ENCODE assay signal across 1 cellular context in the genomic region with DNA sequence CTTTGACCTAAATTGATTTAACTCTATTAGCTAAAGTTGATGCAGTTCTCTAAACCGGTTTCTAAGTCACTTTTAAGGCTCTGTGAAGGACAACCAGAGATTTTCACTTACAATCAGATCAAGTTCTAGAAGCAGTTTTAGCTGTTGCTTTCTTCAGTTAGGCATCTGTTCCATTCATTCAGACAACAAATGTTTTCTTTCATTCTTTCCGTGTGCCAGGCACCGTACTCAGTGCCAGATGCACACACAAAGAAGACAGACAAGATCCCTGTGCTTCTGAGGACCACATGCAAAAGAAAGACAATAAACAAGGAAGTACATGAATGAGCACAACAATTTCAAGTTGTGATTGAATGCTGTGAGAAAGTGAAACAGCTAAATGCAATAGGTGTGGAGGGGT.
TF ChIP-seq lines count a peak whose summit lies in the region.

No MANE protein-coding gene starts in this region.

TF ChIP-seq in GM23338, 12 proteins besides CTCF, POLR2A, EP300 and RAD21 (continued from another document):
- TF ChIP-seq, protein P1, sequence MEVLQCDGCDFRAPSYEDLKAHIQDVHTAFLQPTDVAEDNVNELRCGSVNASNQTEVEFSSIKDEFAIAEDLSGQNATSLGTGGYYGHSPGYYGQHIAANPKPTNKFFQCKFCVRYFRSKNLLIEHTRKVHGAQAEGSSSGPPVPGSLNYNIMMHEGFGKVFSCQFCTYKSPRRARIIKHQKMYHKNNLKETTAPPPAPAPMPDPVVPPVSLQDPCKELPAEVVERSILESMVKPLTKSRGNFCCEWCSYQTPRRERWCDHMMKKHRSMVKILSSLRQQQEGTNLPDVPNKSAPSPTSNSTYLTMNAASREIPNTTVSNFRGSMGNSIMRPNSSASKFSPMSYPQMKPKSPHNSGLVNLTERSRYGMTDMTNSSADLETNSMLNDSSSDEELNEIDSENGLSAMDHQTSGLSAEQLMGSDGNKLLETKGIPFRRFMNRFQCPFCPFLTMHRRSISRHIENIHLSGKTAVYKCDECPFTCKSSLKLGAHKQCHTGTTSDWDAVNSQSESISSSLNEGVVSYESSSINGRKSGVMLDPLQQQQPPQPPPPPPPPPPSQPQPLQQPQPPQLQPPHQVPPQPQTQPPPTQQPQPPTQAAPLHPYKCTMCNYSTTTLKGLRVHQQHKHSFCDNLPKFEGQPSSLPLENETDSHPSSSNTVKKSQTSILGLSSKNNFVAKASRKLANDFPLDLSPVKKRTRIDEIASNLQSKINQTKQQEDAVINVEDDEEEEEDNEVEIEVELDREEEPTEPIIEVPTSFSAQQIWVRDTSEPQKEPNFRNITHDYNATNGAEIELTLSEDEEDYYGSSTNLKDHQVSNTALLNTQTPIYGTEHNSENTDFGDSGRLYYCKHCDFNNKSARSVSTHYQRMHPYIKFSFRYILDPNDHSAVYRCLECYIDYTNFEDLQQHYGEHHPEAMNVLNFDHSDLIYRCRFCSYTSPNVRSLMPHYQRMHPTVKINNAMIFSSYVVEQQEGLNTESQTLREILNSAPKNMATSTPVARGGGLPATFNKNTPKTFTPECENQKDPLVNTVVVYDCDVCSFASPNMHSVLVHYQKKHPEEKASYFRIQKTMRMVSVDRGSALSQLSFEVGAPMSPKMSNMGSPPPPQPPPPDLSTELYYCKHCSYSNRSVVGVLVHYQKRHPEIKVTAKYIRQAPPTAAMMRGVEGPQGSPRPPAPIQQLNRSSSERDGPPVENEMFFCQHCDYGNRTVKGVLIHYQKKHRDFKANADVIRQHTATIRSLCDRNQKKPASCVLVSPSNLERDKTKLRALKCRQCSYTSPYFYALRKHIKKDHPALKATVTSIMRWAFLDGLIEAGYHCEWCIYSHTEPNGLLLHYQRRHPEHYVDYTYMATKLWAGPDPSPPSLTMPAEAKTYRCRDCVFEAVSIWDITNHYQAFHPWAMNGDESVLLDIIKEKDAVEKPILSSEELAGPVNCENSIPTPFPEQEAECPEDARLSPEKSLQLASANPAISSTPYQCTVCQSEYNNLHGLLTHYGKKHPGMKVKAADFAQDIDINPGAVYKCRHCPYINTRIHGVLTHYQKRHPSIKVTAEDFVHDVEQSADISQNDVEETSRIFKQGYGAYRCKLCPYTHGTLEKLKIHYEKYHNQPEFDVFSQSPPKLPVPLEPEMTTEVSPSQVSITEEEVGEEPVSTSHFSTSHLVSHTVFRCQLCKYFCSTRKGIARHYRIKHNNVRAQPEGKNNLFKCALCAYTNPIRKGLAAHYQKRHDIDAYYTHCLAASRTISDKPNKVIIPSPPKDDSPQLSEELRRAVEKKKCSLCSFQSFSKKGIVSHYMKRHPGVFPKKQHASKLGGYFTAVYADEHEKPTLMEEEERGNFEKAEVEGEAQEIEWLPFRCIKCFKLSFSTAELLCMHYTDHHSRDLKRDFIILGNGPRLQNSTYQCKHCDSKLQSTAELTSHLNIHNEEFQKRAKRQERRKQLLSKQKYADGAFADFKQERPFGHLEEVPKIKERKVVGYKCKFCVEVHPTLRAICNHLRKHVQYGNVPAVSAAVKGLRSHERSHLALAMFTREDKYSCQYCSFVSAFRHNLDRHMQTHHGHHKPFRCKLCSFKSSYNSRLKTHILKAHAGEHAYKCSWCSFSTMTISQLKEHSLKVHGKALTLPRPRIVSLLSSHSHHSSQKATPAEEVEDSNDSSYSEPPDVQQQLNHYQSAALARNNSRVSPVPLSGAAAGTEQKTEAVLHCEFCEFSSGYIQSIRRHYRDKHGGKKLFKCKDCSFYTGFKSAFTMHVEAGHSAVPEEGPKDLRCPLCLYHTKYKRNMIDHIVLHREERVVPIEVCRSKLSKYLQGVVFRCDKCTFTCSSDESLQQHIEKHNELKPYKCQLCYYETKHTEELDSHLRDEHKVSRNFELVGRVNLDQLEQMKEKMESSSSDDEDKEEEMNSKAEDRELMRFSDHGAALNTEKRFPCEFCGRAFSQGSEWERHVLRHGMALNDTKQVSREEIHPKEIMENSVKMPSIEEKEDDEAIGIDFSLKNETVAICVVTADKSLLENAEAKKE (CRISPR knock-in tag; IDR thresholded peaks at IDR 0.05): no peak
- no peak for TF ChIP-seq EZH2phosphoT487 (IDR thresholded peaks at IDR 0.05; ENCODE audit: unreplicated experiment)
- TF ChIP-seq ZNF331 (CRISPR knock-in tag; IDR thresholded peaks at IDR 0.05; ENCODE audit: low read depth): no peak
- TF ChIP-seq ETS1 (IDR thresholded peaks at IDR 0.05): no peak
